8 cellular contexts compared by ENCODE assay signal in the genomic region with DNA sequence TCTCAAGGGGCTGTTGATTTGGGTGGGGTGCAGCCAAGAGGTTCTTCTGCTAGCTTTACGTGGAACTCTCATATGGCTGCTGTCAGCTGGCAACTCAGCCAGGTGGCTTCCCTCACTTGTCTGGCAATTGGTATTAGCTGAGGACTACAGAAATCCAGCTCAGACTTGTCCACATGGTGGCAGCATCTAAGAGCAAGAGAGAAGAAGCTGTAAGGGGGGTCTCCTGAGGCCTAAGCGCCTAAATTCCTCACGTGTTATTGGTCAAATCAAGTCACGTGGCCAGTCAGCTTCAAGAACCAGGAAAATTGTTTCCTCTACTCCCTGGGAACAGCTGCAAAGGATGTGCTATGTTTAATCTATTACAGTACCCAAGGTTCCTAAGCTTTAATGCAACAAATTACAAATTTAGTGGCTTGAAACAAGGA. TPM values are rescaled to one million over a fixed set of nuclear protein-coding genes. Genes with fewer than 3 reads are reported as not detected.
A peak's percentile ranks its signal among the peaks of the same experiment; 100 is the strongest.
DNase-seq lines count a peak whose midpoint lies in the region; ATAC-seq and TF ChIP-seq lines count a peak whose summit lies in the region.

No MANE protein-coding gene starts in this region.

- H3K79me1 ChIP-seq in mesendoderm (ENCODE audit: low read length), result no peaks in the 10 kb centered on the region

- peak; percentile 21 for DNase-seq in stimulated activated CD4-positive, alpha-beta T cell treated with anti-CD3 and anti-CD28 coated beads, Interleukin-1b, Interleukin-23, amount 100 ng/mL, for 48 hours
- DNase-seq in stimulated activated CD4-positive, alpha-beta T cell treated with anti-CD3 and anti-CD28 coated beads, Interleukin-2, amount 100 ng/mL, for 48 hours, result no peak
- DNase-seq in NCI-H1092 treated with DMSO at 0.1 percent for 48 hours (lab: John Stamatoyannopoulos, UW) (peak; percentile 90), RWPE2 (ENCODE audit: low spot score) (no peak), dermis microvascular lymphatic vessel endothelial cell (ENCODE audit: low read depth in 2 of 2) (peak; percentile 64 to 87), mesendoderm (peak; percentile 98), activated gamma-delta T cell treated with Interleukin-2 at 50 U/mL for 16 hours (no peak)

- H3K9ac ChIP-seq in mesendoderm (ENCODE audit: low read length), result no peak overlapping the region

- H3K4me3 ChIP-seq in RWPE2 (ENCODE audit: severe bottlenecking) (no peak overlapping the region), mesendoderm (ENCODE audit: low read length) (no peak overlapping the region)

- ATAC-seq in RWPE2 (ENCODE audit: low read depth) (no peak), HG02610 (IDR thresholded peaks at IDR 0.05; ENCODE audit: unreplicated experiment) (no peak)

- H3K4ac ChIP-seq in mesendoderm (ENCODE audit: low read depth, low read length), result no peak overlapping the region

- TF ChIP-seq CTCF in RWPE2 (IDR thresholded peaks at IDR 0.05; ENCODE audit: poor library complexity, severe bottlenecking), result peak; percentile 61

- H3K36me3 ChIP-seq in RWPE2 (ENCODE audit: low read depth) (no peaks in the 10 kb centered on the region), mesendoderm (ENCODE audit: control insufficient read depth, insufficient read depth, low read length) (no peaks in the 10 kb centered on the region)

- no peak overlapping the region for H2BK5ac ChIP-seq in mesendoderm (ENCODE audit: low read length)

- peaks cover 18% of the 10 kb centered on the region for H3K4me1 ChIP-seq in RWPE2 (ENCODE audit: insufficient read depth, poor library complexity, severe bottlenecking)
- H3K4me1 ChIP-seq in mesendoderm (ENCODE audit: control insufficient read depth, low read depth, low read length), result peaks cover 4% of the 10 kb centered on the region

- H4K8ac ChIP-seq in mesendoderm (ENCODE audit: low read depth, low read length), result no peak overlapping the region

- H2AK5ac ChIP-seq in mesendoderm (ENCODE audit: low read length), result no peak overlapping the region

- H3K23ac ChIP-seq in mesendoderm (ENCODE audit: low read length), result no peak overlapping the region

- H4K5ac ChIP-seq in mesendoderm (ENCODE audit: low read length), result no peak overlapping the region

- no peaks in the 10 kb centered on the region for H3K27me3 ChIP-seq in RWPE2 (ENCODE audit: insufficient read depth, poor library complexity, severe bottlenecking)
- H3K27me3 ChIP-seq in mesendoderm (ENCODE audit: insufficient read depth, low read length, poor library complexity), result no peaks in the 10 kb centered on the region

- no peak overlapping the region for H3K56ac ChIP-seq in mesendoderm (ENCODE audit: low read length)

- no peak overlapping the region for H2BK120ac ChIP-seq in mesendoderm (ENCODE audit: low read depth, low read length)

- no peak overlapping the region for H3K18ac ChIP-seq in mesendoderm (ENCODE audit: low read length)

- H3K27ac ChIP-seq in RWPE2 (ENCODE audit: poor library complexity, severe bottlenecking) (no peak overlapping the region), mesendoderm (ENCODE audit: low read depth, low read length) (no peak overlapping the region)

- no peaks in the 10 kb centered on the region for H3K9me3 ChIP-seq in RWPE2 (ENCODE audit: severe bottlenecking)

- H3K79me2 ChIP-seq in mesendoderm (ENCODE audit: control insufficient read depth, insufficient read depth, low read length), result no peaks in the 10 kb centered on the region

- no CpG with 5 or more reads among the region's 4 CpGs for WGBS in mesendoderm (ENCODE audit: extremely low coverage, insufficient coverage, low lambda C conversion rate)

- no peak overlapping the region for H3K4me2 ChIP-seq in mesendoderm (ENCODE audit: low read length)

- H2BK15ac ChIP-seq in mesendoderm (replicated peaks; ENCODE audit: low read depth), result no peak overlapping the region

RNA-seq across cellular contexts. Expression of a gene that starts 4.2 kb away (rescaled TPM):
- total RNA-seq in dermis microvascular lymphatic vessel endothelial cell, result 15.5 and 19.2 TPM in 2 replicates
- polyA plus RNA-seq in mesendoderm (2013, experiment 1 of 2), result 4.9 TPM
- 5.1 TPM for polyA plus RNA-seq in mesendoderm (2013, experiment 2 of 2)

RNA-seq across cellular contexts. Expression of a gene that starts 18.8 kb away (rescaled TPM):
- total RNA-seq in dermis microvascular lymphatic vessel endothelial cell, result 41.2 and 45.5 TPM in 2 replicates
- polyA plus RNA-seq in mesendoderm (2013, experiment 1 of 2), result 24.1 TPM
- polyA plus RNA-seq in mesendoderm (2013, experiment 2 of 2), result 24.8 TPM

RNA-seq across cellular contexts. Expression of a gene that starts 53.6 kb away (rescaled TPM):
- 27.0 and 46.1 TPM in 2 replicates for total RNA-seq in dermis microvascular lymphatic vessel endothelial cell
- polyA plus RNA-seq in mesendoderm (2013, experiment 1 of 2), result 32.5 TPM
- polyA plus RNA-seq in mesendoderm (2013, experiment 2 of 2), result 32.5 TPM

Comparison
In these comparisons a context has a peak if more than half of its experiments do, and no peak if none do; other contexts are left out.
1. DNase-seq: peak in stimulated activated CD4-positive, alpha-beta T cell treated with anti-CD3 and anti-CD28 coated beads, Interleukin-1b, Interleukin-23, amount 100 ng/mL, for 48 hours (single experiment), NCI-H1092 treated with DMSO at 0.1 percent for 48 hours (single experiment), dermis microvascular lymphatic vessel endothelial cell (2 of 2) and mesendoderm (single experiment); none in stimulated activated CD4-positive, alpha-beta T cell treated with anti-CD3 and anti-CD28 coated beads, Interleukin-2, amount 100 ng/mL, for 48 hours (0 of 2), RWPE2 (single experiment) and activated gamma-delta T cell treated with Interleukin-2 at 50 U/mL for 16 hours (single experiment).